Comparison of ENCODE assay signal across 10 cellular contexts in the genomic region with DNA sequence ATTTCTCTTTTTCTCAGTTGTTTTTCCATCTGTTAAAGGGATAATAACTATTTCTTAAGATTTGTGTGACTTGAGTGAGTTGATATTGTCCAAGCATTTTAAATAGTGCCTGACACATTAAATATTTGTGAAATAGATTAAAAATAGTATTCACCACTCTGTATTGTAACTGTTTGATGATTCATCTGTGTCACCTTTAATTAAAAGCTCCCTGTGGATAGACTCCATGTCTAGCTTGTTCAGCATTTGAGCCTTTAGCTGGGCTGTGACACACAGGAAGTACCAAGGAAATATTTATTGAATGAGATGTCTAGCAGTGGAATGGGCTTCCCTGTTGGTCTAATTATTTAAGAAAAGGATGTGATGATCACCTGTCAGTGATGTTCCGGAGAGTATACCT. TPM values are rescaled to one million over a fixed set of nuclear protein-coding genes. Genes with fewer than 3 reads are reported as not detected.
DNase-seq lines count a peak whose midpoint lies in the region; ATAC-seq and TF ChIP-seq lines count a peak whose summit lies in the region.
"Had no signal": no experiment of that assay in that cellular context is flagged by ENCODE, and none has a peak within 500 bp of the region (broad histone marks: within the 10 kb centered on the region; RNA-seq: fewer than 3 reads in every experiment).

No MANE protein-coding gene starts in this region.

- no peak for ATAC-seq in effector memory CD8-positive, alpha-beta T cell (replicated peaks)
- no peak for ATAC-seq in GM18498 (IDR thresholded peaks at IDR 0.05; ENCODE audit: unreplicated experiment)
- no peak for ATAC-seq in HG02884 (IDR thresholded peaks at IDR 0.05; ENCODE audit: unreplicated experiment)
- ATAC-seq in left lung, result no peak
- no peak for ATAC-seq in HG03045 (IDR thresholded peaks at IDR 0.05; ENCODE audit: unreplicated experiment)
- ATAC-seq: right lobe of liver had no signal

- H3K9me3 Mint-ChIP-seq in effector memory CD8-positive, alpha-beta T cell, result no peaks in the 10 kb centered on the region

- peaks cover 0 to 27% of the 10 kb centered on the region in 2 donors for H3K4me1 ChIP-seq in left lung

- H3K27ac Mint-ChIP-seq in effector memory CD8-positive, alpha-beta T cell, result peak overlapping the region; percentile 96 to 99

- peak overlapping the region in 1 of 2 donors; percentile 93 for H3K27ac ChIP-seq in left lung
- H3K27ac ChIP-seq: right lobe of liver had no signal

- peak overlapping the region in 1 of 2 donors; percentile 90 for H3K4me3 Mint-ChIP-seq in effector memory CD8-positive, alpha-beta T cell

- TF ChIP-seq CTCF in left lung (IDR thresholded peaks at IDR 0.05), result no peak

- intact Hi-C loops in left lung (cut with DNase I), result no loop called here

- H3K27me3 Mint-ChIP-seq in effector memory CD8-positive, alpha-beta T cell, result no peaks in the 10 kb centered on the region

- no peaks in the 10 kb centered on the region for H3K27me3 ChIP-seq in left lung
- H3K27me3 ChIP-seq: right lobe of liver had no signal

- H3K4me3 ChIP-seq in left lung, result no peak overlapping the region
- H3K4me3 ChIP-seq: right lobe of liver had no signal

- peaks cover 21 to 28% of the 10 kb centered on the region in 2 donors for H3K4me1 Mint-ChIP-seq in effector memory CD8-positive, alpha-beta T cell (ENCODE audit: low read depth in 2 of 2)

- H3K36me3 Mint-ChIP-seq in effector memory CD8-positive, alpha-beta T cell (ENCODE audit: insufficient read depth), result peaks cover 13% of the 10 kb centered on the region

- H3K36me3 ChIP-seq in left lung, result no peaks in the 10 kb centered on the region
- H3K36me3 ChIP-seq: right lobe of liver had no signal

- DNase-seq in ELR (ENCODE audit: low read depth) (peak; percentile 84), NCI-H69 (lab: John Stamatoyannopoulos, UW) (peak; percentile 76), renal cortical epithelial cell (ENCODE audit: low read depth) (peak; percentile 64), left lung (no peak)
- DNase-seq in effector memory CD8-positive, alpha-beta T cell, result no peak
- DNase-seq: right lobe of liver had no signal

- H3K9me3 ChIP-seq in left lung, result no peaks in the 10 kb centered on the region
- H3K9me3 ChIP-seq: right lobe of liver had no signal

RNA-seq across cellular contexts. Expression of a gene that starts 1.8 kb away (rescaled TPM):
- 0.17 and 0.65 TPM in 2 replicates for total RNA-seq in renal cortical epithelial cell
- total RNA-seq in left lung, result 1 to 10 TPM in 1 of 2 donors, under 1 TPM in 1; 0.52 to 1.2 TPM

RNA-seq across cellular contexts. Expression of a gene that starts 54.6 kb away (rescaled TPM):
- not detected in 2 replicates for total RNA-seq in renal cortical epithelial cell
- total RNA-seq in left lung, result not detected
- total RNA-seq: epithelial cell of proximal tubule, right lobe of liver had no signal

RNA-seq across cellular contexts. Expression of a gene that starts 58.9 kb away (rescaled TPM):
- total RNA-seq in renal cortical epithelial cell (0.87 and 11.6 TPM in 2 replicates), left lung (1 to 10 TPM; 7.2 to 9.8 TPM)

Comparison
In these comparisons a context has a peak if more than half of its experiments do, and no peak if none do; other contexts are left out.
1. DNase-seq: peak in ELR (single experiment), NCI-H69 (single experiment) and renal cortical epithelial cell (single experiment); none in effector memory CD8-positive, alpha-beta T cell (0 of 3) and left lung (0 of 2).